8 cellular contexts compared by ENCODE assay signal in the genomic region with DNA sequence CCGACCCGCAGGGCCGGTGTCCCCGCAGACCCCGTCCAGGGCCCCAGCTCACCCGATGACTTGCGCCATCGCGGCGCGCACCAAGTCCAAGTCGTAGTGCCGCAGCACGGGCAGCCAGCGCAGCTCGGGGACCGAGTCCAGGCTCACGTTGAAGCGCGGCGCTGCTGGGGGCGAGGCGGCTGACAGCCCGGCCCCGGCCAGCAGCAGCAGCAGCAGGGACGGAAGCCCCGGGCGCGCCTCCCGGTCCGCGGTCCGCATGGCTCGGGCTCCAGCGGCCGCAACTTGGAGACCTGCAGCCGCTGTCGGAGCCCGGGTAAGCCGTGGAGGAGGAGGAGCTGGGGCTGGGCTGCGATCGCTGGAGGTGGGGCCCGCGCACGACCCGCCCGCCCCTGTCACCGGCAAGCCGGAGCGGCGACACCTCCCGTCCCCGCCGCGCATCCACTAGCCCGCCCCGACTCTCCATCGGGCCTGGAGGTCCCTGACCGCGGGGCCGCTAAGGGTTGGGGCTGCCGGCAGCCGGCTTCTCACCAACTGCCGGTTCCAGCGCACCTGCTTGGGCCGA.
DNase-seq lines count a peak whose midpoint lies in the region; ATAC-seq lines count a peak whose summit lies in the region.

A gene (minus strand): TSS at position 322 of the 562 bp plus-strand sequence. CDS start 64 bp downstream, at position 258.

- ATAC-seq in HG02763 (IDR thresholded peaks at IDR 0.05; ENCODE audit: unreplicated experiment): peak; percentile 91

- peak; percentile 61 for DNase-seq in NCI-H2029 (lab: John Stamatoyannopoulos, UW)
- DNase-seq in NCI-H2029 treated with DMSO at 0.1 percent for 48 hours (lab: John Stamatoyannopoulos, UW): no peak
- peak; percentile 83 for DNase-seq in NCI-H146 (lab: John Stamatoyannopoulos, UW)
- peak; percentile 82 for DNase-seq in activated CD4-positive, CD25-positive, alpha-beta regulatory T cell treated with anti-CD3 and anti-CD28 coated beads, Interleukin-2, amount 50 U/mL, for 72 hours
- peak; percentile 79 for DNase-seq in cerebellar cortex (ENCODE audit: low spot score)
- DNase-seq in kidney glomerular epithelial cell (lab: John Stamatoyannopoulos, UW): peak; percentile 36
- DNase-seq in stimulated activated CD4-positive, alpha-beta T cell treated with anti-CD3 and anti-CD28 coated beads, Interleukin-1b, Interleukin-23, amount 100 ng/mL, for 24 hours (ENCODE audit: low read depth in 4 of 4, low spot score in 1 of 4): peak; percentile 41 to 79 (median 60)
